Comparison of ENCODE assay signal across 16 cellular contexts in genomic region chr5:68303754-68304420, GRCh38.
A peak's percentile ranks its signal among the peaks of the same experiment; 100 is the strongest.
DNase-seq lines count a peak whose midpoint lies in the region; ATAC-seq and TF ChIP-seq lines count a peak whose summit lies in the region.
"Had no signal": no experiment of that assay in that cellular context is flagged by ENCODE, and none has a peak within 500 bp of the region (broad histone marks: within the 10 kb centered on the region; RNA-seq: fewer than 3 reads in every experiment).

No MANE protein-coding gene starts in this region.

- H3K27me3 Mint-ChIP-seq in activated T-cell treated with anti-CD3 and anti-CD28 coated beads, Interleukin-2, amount 50 U/mL, for 72 hours (ENCODE audit: low read depth), result peaks cover 16% of the 10 kb centered on the region
- no peaks in the 10 kb centered on the region for H3K27me3 Mint-ChIP-seq in activated T-cell treated with anti-CD3 and anti-CD28 coated beads, Interleukin-2, amount 50 U/mL, for 4 hours (ENCODE audit: low read depth)
- no peaks in the 10 kb centered on the region for H3K27me3 Mint-ChIP-seq in central memory CD8-positive, alpha-beta T cell

- H3K4me3 Mint-ChIP-seq in activated T-cell treated with anti-CD3 and anti-CD28 coated beads, Interleukin-2, amount 50 U/mL, for 72 hours, result peak overlapping the region in 1 of 2 donors; percentile 52
- no peak overlapping the region for H3K4me3 Mint-ChIP-seq in activated T-cell treated with anti-CD3 and anti-CD28 coated beads, Interleukin-2, amount 50 U/mL, for 4 hours
- H3K4me3 Mint-ChIP-seq in central memory CD8-positive, alpha-beta T cell, result no peak overlapping the region
- H3K4me3 Mint-ChIP-seq: activated naive CD4-positive, alpha-beta T cell treated with anti-CD3 and anti-CD28 coated beads, Interleukin-2, amount 10 ng/mL, durations not matched to agents 7 days and 5 days had no signal

- no peaks in the 10 kb centered on the region for H3K9me3 ChIP-seq in stomach
- H3K9me3 ChIP-seq: gastrocnemius medialis, SJCRH30 had no signal

- intact Hi-C loops in stomach (cut with DNase I; ENCODE audit: low total_unique reads), result no loop called here

- no peak for ATAC-seq in activated T-cell treated with anti-CD3 and anti-CD28 coated beads, Interleukin-2, amount 50 U/mL, for 72 hours (replicated peaks in 1 of 2)
- no peak for ATAC-seq in activated T-cell treated with anti-CD3 and anti-CD28 coated beads, Interleukin-2, amount 50 U/mL, for 4 hours
- peak; percentile 16 for ATAC-seq in HG03432 (IDR thresholded peaks at IDR 0.05; ENCODE audit: unreplicated experiment)
- no peak for ATAC-seq in central memory CD8-positive, alpha-beta T cell (replicated peaks; ENCODE audit: extremely low read depth, poor library complexity, severe bottlenecking)
- ATAC-seq in activated CD4-positive, CD25-positive, alpha-beta regulatory T cell treated with anti-CD3 and anti-CD28 coated beads, Interleukin-2, amount 50 U/mL, for 24 hours, result no peak

- 72 to 87% (median 83%) methylated on average over 4 of the region's 4 CpGs for WGBS in stomach, 5 donors

- H3K27me3 ChIP-seq in stomach, result no peaks in the 10 kb centered on the region
- H3K27me3 ChIP-seq: gastrocnemius medialis, SJCRH30 had no signal

- no peak for TF ChIP-seq CTCF in stomach (IDR thresholded peaks at IDR 0.05)

- H3K27ac Mint-ChIP-seq in activated T-cell treated with anti-CD3 and anti-CD28 coated beads, Interleukin-2, amount 50 U/mL, for 72 hours, result peak overlapping the region; percentile 57
- peak overlapping the region; percentile 38 for H3K27ac Mint-ChIP-seq in central memory CD8-positive, alpha-beta T cell (ENCODE audit: low read depth)

- no peak for TF ChIP-seq POLR2A in stomach (IDR thresholded peaks at IDR 0.05)

- no peak overlapping the region for H3K27ac ChIP-seq in stomach
- H3K27ac ChIP-seq: gastrocnemius medialis, SJCRH30 had no signal

- no peak for DNase-seq in activated T-cell treated with anti-CD3 and anti-CD28 coated beads, Interleukin-2, amount 50 U/mL, for 72 hours
- DNase-seq in activated T-cell treated with anti-CD3 and anti-CD28 coated beads, Interleukin-2, amount 50 U/mL, for 4 hours, result no peak
- no peak for DNase-seq in central memory CD8-positive, alpha-beta T cell (ENCODE audit: low spot score in 2 of 2)
- DNase-seq in stomach (peak; percentile 52), T1000 (lab: John Stamatoyannopoulos, UW) (no peak), putamen (ENCODE audit: low spot score) (no peak)
- DNase-seq: activated CD4-positive, alpha-beta T cell treated with anti-CD3 and anti-CD28 coated beads for 4 hours; activated naive CD4-positive, alpha-beta T cell treated with anti-CD3 and anti-CD28 coated beads, Interleukin-2, amount 10 ng/mL, durations not matched to agents 7 days and 5 days; DMS79 treated with DMSO at 0.1 percent for 48 hours; gastrocnemius medialis; NCI-H1105; NCI-H748 treated with DMSO at 0.1 percent for 48 hours had no signal

- peaks cover 0 to 24% (median 6%) of the 10 kb centered on the region in 4 donors for H3K4me1 ChIP-seq in stomach
- H3K4me1 ChIP-seq: gastrocnemius medialis, SJCRH30 had no signal

- no peak for TF ChIP-seq EP300 in stomach (IDR thresholded peaks at IDR 0.05)

- H3K36me3 ChIP-seq in stomach, result peaks cover 7 to 29% (median 25%) of the 10 kb centered on the region in 4 donors
- H3K36me3 ChIP-seq: SJCRH30 had no signal

- H3K9me3 Mint-ChIP-seq in activated T-cell treated with anti-CD3 and anti-CD28 coated beads, Interleukin-2, amount 50 U/mL, for 72 hours, result no peaks in the 10 kb centered on the region
- no peaks in the 10 kb centered on the region for H3K9me3 Mint-ChIP-seq in activated T-cell treated with anti-CD3 and anti-CD28 coated beads, Interleukin-2, amount 50 U/mL, for 4 hours
- H3K9me3 Mint-ChIP-seq in central memory CD8-positive, alpha-beta T cell, result no peaks in the 10 kb centered on the region
- H3K9me3 Mint-ChIP-seq: activated naive CD4-positive, alpha-beta T cell treated with anti-CD3 and anti-CD28 coated beads, Interleukin-2, amount 10 ng/mL, durations not matched to agents 7 days and 5 days had no signal

- H3K4me3 ChIP-seq in stomach, result no peak overlapping the region
- H3K4me3 ChIP-seq: gastrocnemius medialis, SJCRH30, skin epidermis had no signal

- H3K36me3 Mint-ChIP-seq in activated T-cell treated with anti-CD3 and anti-CD28 coated beads, Interleukin-2, amount 50 U/mL, for 72 hours (ENCODE audit: insufficient read depth in 2 of 2), result peaks cover 0 to 5% of the 10 kb centered on the region in 2 donors
- H3K36me3 Mint-ChIP-seq in activated T-cell treated with anti-CD3 and anti-CD28 coated beads, Interleukin-2, amount 50 U/mL, for 4 hours (ENCODE audit: insufficient read depth), result peaks cover 22% of the 10 kb centered on the region
- H3K36me3 Mint-ChIP-seq in central memory CD8-positive, alpha-beta T cell (ENCODE audit: insufficient read depth), result peaks cover 24% of the 10 kb centered on the region

- H3K4me1 Mint-ChIP-seq in activated T-cell treated with anti-CD3 and anti-CD28 coated beads, Interleukin-2, amount 50 U/mL, for 72 hours (ENCODE audit: low read depth), result peaks cover 46% of the 10 kb centered on the region
- peaks cover 40% of the 10 kb centered on the region for H3K4me1 Mint-ChIP-seq in activated T-cell treated with anti-CD3 and anti-CD28 coated beads, Interleukin-2, amount 50 U/mL, for 4 hours (ENCODE audit: low read depth)
- H3K4me1 Mint-ChIP-seq in central memory CD8-positive, alpha-beta T cell, result peaks cover 38% of the 10 kb centered on the region
